In genomic region chr6:10837009-10837691, GRCh38 we compare ENCODE assay signal across 8 cellular contexts. TPM values are rescaled to one million over a fixed set of nuclear protein-coding genes. Genes with fewer than 3 reads are reported as not detected.
A peak's percentile ranks its signal among the peaks of the same experiment; 100 is the strongest.
DNase-seq lines count a peak whose midpoint lies in the region; ATAC-seq, FAIRE-seq and TF ChIP-seq lines count a peak whose summit lies in the region.

No MANE protein-coding gene starts in this region.

- no peak overlapping the region for H2BK120ac ChIP-seq in H9 (ENCODE audit: low read depth, low read length, poor library complexity, severe bottlenecking)

- H3K18ac ChIP-seq in H9 (ENCODE audit: insufficient read length, low read depth, low read length) = no peak overlapping the region

- H3K27ac Mint-ChIP-seq in H9 (no peak overlapping the region), neural crest cell (ENCODE audit: unreplicated experiment) (peak overlapping the region; percentile 53)

- no peak overlapping the region for H3T11ph ChIP-seq in H9 (ENCODE audit: low read length)

- H3K27ac ChIP-seq in H9 (ENCODE audit: insufficient read length, low read depth, low read length) (no peak overlapping the region), VCaP (peak overlapping the region; percentile 20; the same call in 1 of the 2 replicates)

- H4K5ac ChIP-seq in H9 (ENCODE audit: insufficient read length, low read depth, low read length) = no peak overlapping the region

- H3K27me3 ChIP-seq in H9 (ENCODE audit: insufficient read depth, low read length) = no peaks in the 10 kb centered on the region

- no peak overlapping the region for H2BK15ac ChIP-seq in H9 (ENCODE audit: low read depth, low read length)

- H3K9me3 ChIP-seq in H9 (ENCODE audit: control insufficient read depth, low read depth, low read length) = no peaks in the 10 kb centered on the region

- no peak overlapping the region for H3K4ac ChIP-seq in H9 (ENCODE audit: low read depth, low read length)

- no CpG with 5 or more reads among the region's 22 CpGs for WGBS in H9 (ENCODE audit: extremely low coverage, insufficient read length, low lambda C conversion rate)

- TF ChIP-seq CTCF in H9 (conservative IDR thresholded peaks at IDR 0.05) = no peak
- no peak for TF ChIP-seq CTCF in VCaP (conservative IDR thresholded peaks at IDR 0.05)
- TF ChIP-seq CTCF in neural crest cell (conservative IDR thresholded peaks at IDR 0.05) = no peak

- H3K4me1 ChIP-seq in H9 (ENCODE audit: insufficient read depth, low read length) = no peaks in the 10 kb centered on the region

- peaks cover 13% of the 10 kb centered on the region for H3K23me2 ChIP-seq in H9 (ENCODE audit: insufficient read length, low read depth, low read length, poor library complexity, severe bottlenecking)

- H3K23ac ChIP-seq in H9 (ENCODE audit: insufficient read length, low read depth, low read length) = no peak overlapping the region

- H3K79me2 ChIP-seq in H9 (ENCODE audit: insufficient read depth, low read length) = no peaks in the 10 kb centered on the region; the same call in 1 of the 2 replicates

- peaks cover 46% of the 10 kb centered on the region for H3K27me3 Mint-ChIP-seq in H9 (ENCODE audit: low read depth)
- H3K27me3 Mint-ChIP-seq in neural crest cell (ENCODE audit: low read depth) = peaks cover 41% of the 10 kb centered on the region

- peak overlapping the region; percentile 58 for H3K9ac ChIP-seq in H9 (ENCODE audit: extremely low read depth, insufficient read length, low read length)

- H4K91ac ChIP-seq in H9 (ENCODE audit: insufficient read length, low read depth, low read length) = no peak overlapping the region

- no peak overlapping the region for H2BK12ac ChIP-seq in H9 (ENCODE audit: insufficient read length, low read depth, low read length)

- no peaks in the 10 kb centered on the region for H4K20me1 ChIP-seq in H9 (ENCODE audit: control insufficient read depth, insufficient read depth, insufficient read length)

- H3K36me3 Mint-ChIP-seq in H9 (ENCODE audit: insufficient read depth in 1 of 3, low read depth in 3 of 3) (peaks cover 0 to 10% (median 7%) of the 10 kb centered on the region in 3 experiments; a peak in 4 of 7 replicates), neural crest cell (ENCODE audit: low read depth) (peaks cover 9% of the 10 kb centered on the region)

- no peak overlapping the region for H2AK5ac ChIP-seq in H9 (ENCODE audit: insufficient read length, low read length)

- ATAC-seq in HG03439 (IDR thresholded peaks at IDR 0.05; ENCODE audit: unreplicated experiment) = no peak
- ATAC-seq in HG03095 (IDR thresholded peaks at IDR 0.05; ENCODE audit: unreplicated experiment) = no peak

- H2BK20ac ChIP-seq in H9 (ENCODE audit: low read depth, low read length, poor library complexity, severe bottlenecking) = no peak overlapping the region

- no peak overlapping the region for H3K56ac ChIP-seq in H9 (ENCODE audit: insufficient read length, low read depth, low read length)

- H3K4me2 ChIP-seq in H9 (ENCODE audit: insufficient read depth, insufficient read length, low read length) = peak overlapping the region; percentile 86

- no peak overlapping the region for H2BK5ac ChIP-seq in H9 (ENCODE audit: insufficient read length, low read length)

- peak overlapping the region; percentile 77 to 85 for H3K4me3 Mint-ChIP-seq in H9
- H3K4me3 Mint-ChIP-seq in neural crest cell = peak overlapping the region; percentile 92

- no peak overlapping the region for H4K8ac ChIP-seq in H9 (replicated peaks; ENCODE audit: insufficient read length, low read depth, low read length)

- H3K4me1 Mint-ChIP-seq in H9 = peaks cover 14 to 16% of the 10 kb centered on the region in 2 experiments
- H3K4me1 Mint-ChIP-seq in neural crest cell = peaks cover 26% of the 10 kb centered on the region

- H3K79me1 ChIP-seq in H9 (ENCODE audit: insufficient read depth, low read depth, low read length, poor library complexity, severe bottlenecking) = no peaks in the 10 kb centered on the region

- DNase-seq in Ammon's horn (ENCODE audit: low spot score) (peak; percentile 13), H9 (peak; percentile 33), foreskin melanocyte (peak; percentile 17), neural crest cell (ENCODE audit: low read depth, low spot score) (peak; percentile 22), RCC 7860 (ENCODE audit: low spot score) (no peak)

- H2AFZ ChIP-seq in H9 (ENCODE audit: low read length) = peak overlapping the region; percentile 41

- H3K14ac ChIP-seq in H9 (ENCODE audit: insufficient read depth, low read length) = no peak overlapping the region

- peaks cover 4 to 6% of the 10 kb centered on the region in 2 experiments; a peak in 3 of 5 replicates for H3K9me3 Mint-ChIP-seq in H9
- H3K9me3 Mint-ChIP-seq in neural crest cell = peaks cover 5% of the 10 kb centered on the region

- FAIRE-seq in RCC 7860 (lab: Jason Lieb, UNC) = no peak

RNA-seq across cellular contexts. Expression of gene MAK, which starts 1.2 kb away (rescaled TPM):
- total RNA-seq in H9 (2021) (0.20 TPM in 2 replicates), neural crest cell (0.93 and 1.1 TPM in 2 replicates)

RNA-seq across cellular contexts. Expression of gene GCM2, which starts 44.7 kb away (rescaled TPM):
- total RNA-seq in H9 (2021) (0.11 and 0.15 TPM in 2 replicates), neural crest cell (not detected in 2 replicates)

RNA-seq across cellular contexts. Expression of gene SYCP2L, which starts 49.7 kb away (rescaled TPM):
- total RNA-seq in H9 (2021) = 3.5 and 4.3 TPM in 2 replicates
- 5.6 and 9.9 TPM in 2 replicates for total RNA-seq in neural crest cell
